In the genomic region with DNA sequence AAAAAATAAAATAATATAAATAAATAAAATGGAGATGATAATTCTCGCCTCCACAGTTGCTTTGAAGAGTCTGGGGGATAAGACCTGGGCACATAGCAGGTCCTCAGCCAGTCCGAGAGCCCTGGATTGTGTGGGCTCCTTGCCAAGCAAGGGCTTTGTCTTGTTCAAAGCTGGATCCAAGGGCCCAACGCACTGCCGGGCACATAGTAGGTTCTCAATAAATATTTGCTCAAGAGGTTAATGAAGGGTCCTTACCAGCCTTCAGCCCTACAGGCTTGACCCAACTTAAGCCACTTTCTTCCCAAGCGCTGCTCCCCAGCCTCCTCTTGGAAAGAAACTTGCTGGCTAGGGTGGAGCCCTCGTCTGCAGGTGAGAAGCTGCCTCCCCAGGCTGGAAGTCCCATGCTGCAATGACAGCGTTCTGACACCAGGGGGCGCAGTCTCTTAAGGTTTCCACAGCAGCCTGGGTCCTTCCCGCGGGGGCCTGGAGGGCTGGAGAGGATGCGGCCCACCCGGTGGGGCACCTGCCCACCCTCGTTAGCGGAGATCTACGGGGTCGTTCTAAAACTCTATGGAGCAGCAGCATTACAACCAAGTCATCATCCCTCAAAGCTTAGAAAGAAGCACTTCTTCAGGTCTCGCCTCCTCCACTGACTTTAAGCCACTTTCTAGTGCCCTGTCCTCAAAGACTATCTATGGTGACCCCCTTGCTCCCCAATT, we compare ENCODE assay signal across 1 cellular context.
TF ChIP-seq lines count a peak whose summit lies in the region.

No MANE protein-coding gene starts in this region.

TF ChIP-seq in H1, 55 proteins besides CTCF, POLR2A, EP300 and RAD21 (continued from another document):
- TF ChIP-seq SIRT6 (IDR thresholded peaks at IDR 0.05; ENCODE audit: low read length) = no peak
